ENCODE assay signal across 1 cellular context in genomic region chr11:64246624-64246873, GRCh38.
TF ChIP-seq lines count a peak whose summit lies in the region.

No MANE protein-coding gene starts in this region.

TF ChIP-seq in GM12878, 131 proteins besides CTCF, POLR2A, EP300 and RAD21:
- TF ChIP-seq YY1 (IDR thresholded peaks at IDR 0.05; ENCODE audit: low read depth, low read length) (peak; percentile 84), GATAD2B (conservative IDR thresholded peaks at IDR 0.05; ENCODE audit: low read depth) (0 out of 2 replicates have a peak, but pooled peaks have one; percentile 20), NKRF (conservative IDR thresholded peaks at IDR 0.05) (0 out of 2 replicates have a peak, but pooled peaks have one; percentile 77), BHLHE40 (IDR thresholded peaks at IDR 0.05; ENCODE audit: borderline replicate concordance in 1 of 2, low read depth in 2 of 2, low read length in 1 of 2) (peak in 1 of 2 experiments; percentile 91; a peak in 2 of 4 replicates), NR2C1 (IDR thresholded peaks at IDR 0.05) (peak; percentile 43; the same call in 1 of the 2 replicates), SMARCA5 (IDR thresholded peaks at IDR 0.05) (peak; percentile 93), LARP7 (IDR thresholded peaks at IDR 0.05) (peak; percentile 13; the same call in 1 of the 2 replicates)
